1 cellular context compared by ENCODE assay signal in the genomic region with DNA sequence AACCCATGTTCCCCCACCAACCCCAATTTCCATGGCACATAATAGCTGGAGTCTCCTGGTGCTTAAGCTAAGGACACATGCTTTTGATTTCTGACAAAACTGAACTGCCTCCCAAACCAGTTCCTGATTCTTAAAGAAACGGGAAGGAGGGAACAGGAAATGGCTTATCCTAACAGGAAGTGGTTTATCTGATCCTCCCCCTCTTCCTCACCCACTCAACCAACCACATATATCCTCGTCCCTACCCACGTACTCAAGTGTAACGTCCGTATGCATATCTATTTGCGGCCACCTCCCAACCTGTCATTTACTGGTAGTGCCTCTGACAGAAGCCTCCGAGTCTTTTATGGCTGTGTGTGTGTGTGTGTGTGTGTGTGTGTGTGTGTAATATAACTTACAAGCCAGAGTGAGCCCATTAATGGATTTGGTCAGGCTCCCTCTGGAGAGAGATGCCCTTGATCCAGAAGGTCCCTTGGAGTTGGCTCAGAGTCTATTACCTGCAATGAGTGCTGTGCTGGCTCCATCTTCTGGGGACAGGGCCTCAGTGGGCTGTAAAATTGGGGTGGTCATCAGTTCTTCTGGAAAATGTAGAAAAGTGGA.
A peak's percentile ranks its signal among the peaks of the same experiment; 100 is the strongest.
TF ChIP-seq lines count a peak whose summit lies in the region.

No MANE protein-coding gene starts in this region.

TF ChIP-seq in K562, 482 proteins besides CTCF, POLR2A, EP300 and RAD21 (continued from another document and continues in another):
- peak; percentile 52 for TF ChIP-seq DEAF1 (CRISPR knock-in tag; IDR thresholded peaks at IDR 0.05)
- TF ChIP-seq TCFL5 (CRISPR knock-in tag; conservative IDR thresholded peaks at IDR 0.05): 0 out of 2 replicates have a peak, but pooled peaks have one; percentile 49
- TF ChIP-seq ZNF695 (CRISPR knock-in tag; IDR thresholded peaks at IDR 0.05): peak; percentile 67; the same call in 1 of the 2 replicates
- 0 out of 2 replicates have a peak, but pooled peaks have one; percentile 76 for TF ChIP-seq ZBTB2 (IDR thresholded peaks at IDR 0.05)
- TF ChIP-seq, protein P1, sequence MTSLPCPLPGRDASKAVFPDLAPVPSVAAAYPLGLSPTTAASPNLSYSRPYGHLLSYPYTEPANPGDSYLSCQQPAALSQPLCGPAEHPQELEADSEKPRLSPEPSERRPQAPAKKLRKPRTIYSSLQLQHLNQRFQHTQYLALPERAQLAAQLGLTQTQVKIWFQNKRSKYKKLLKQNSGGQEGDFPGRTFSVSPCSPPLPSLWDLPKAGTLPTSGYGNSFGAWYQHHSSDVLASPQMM (CRISPR knock-in tag; IDR thresholded peaks at IDR 0.05): no peak
- no peak for TF ChIP-seq RBM22 (IDR thresholded peaks at IDR 0.05; ENCODE audit: low read depth, low read length, poor library complexity, severe bottlenecking)
- peak; percentile 92 for TF ChIP-seq GABPA (tag; conservative IDR thresholded peaks at IDR 0.05; ENCODE audit: low read depth)
- no peak for TF ChIP-seq KHSRP (IDR thresholded peaks at IDR 0.05)
- TF ChIP-seq, protein P2, sequence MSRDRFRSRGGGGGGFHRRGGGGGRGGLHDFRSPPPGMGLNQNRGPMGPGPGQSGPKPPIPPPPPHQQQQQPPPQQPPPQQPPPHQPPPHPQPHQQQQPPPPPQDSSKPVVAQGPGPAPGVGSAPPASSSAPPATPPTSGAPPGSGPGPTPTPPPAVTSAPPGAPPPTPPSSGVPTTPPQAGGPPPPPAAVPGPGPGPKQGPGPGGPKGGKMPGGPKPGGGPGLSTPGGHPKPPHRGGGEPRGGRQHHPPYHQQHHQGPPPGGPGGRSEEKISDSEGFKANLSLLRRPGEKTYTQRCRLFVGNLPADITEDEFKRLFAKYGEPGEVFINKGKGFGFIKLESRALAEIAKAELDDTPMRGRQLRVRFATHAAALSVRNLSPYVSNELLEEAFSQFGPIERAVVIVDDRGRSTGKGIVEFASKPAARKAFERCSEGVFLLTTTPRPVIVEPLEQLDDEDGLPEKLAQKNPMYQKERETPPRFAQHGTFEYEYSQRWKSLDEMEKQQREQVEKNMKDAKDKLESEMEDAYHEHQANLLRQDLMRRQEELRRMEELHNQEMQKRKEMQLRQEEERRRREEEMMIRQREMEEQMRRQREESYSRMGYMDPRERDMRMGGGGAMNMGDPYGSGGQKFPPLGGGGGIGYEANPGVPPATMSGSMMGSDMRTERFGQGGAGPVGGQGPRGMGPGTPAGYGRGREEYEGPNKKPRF (IDR thresholded peaks at IDR 0.05; ENCODE audit: low read depth, low read length): no peak
- peak; percentile 79; the same call in 1 of the 2 replicates for TF ChIP-seq THRAP3 (IDR thresholded peaks at IDR 0.05; ENCODE audit: borderline replicate concordance)
- no peak for TF ChIP-seq ZNF668 (CRISPR knock-in tag; IDR thresholded peaks at IDR 0.05)
- TF ChIP-seq SMARCA4 (IDR thresholded peaks at IDR 0.05): peak; percentile 85
- peak; percentile 88 for TF ChIP-seq E2F3 (CRISPR knock-in tag; IDR thresholded peaks at IDR 0.05)
- 0 out of 2 replicates have a peak, but pooled peaks have one; percentile 50 for TF ChIP-seq ZNF586 (CRISPR knock-in tag; conservative IDR thresholded peaks at IDR 0.05)
- TF ChIP-seq, protein P3, sequence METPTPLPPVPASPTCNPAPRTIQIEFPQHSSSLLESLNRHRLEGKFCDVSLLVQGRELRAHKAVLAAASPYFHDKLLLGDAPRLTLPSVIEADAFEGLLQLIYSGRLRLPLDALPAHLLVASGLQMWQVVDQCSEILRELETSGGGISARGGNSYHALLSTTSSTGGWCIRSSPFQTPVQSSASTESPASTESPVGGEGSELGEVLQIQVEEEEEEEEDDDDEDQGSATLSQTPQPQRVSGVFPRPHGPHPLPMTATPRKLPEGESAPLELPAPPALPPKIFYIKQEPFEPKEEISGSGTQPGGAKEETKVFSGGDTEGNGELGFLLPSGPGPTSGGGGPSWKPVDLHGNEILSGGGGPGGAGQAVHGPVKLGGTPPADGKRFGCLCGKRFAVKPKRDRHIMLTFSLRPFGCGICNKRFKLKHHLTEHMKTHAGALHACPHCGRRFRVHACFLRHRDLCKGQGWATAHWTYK (CRISPR knock-in tag; IDR thresholded peaks at IDR 0.05): peak; percentile 83
- peak; percentile 85 for TF ChIP-seq LCOR (CRISPR knock-in tag; IDR thresholded peaks at IDR 0.05)
- peak; percentile 85 for TF ChIP-seq ARID1B (IDR thresholded peaks at IDR 0.05)
- 0 out of 2 replicates have a peak, but pooled peaks have one; percentile 44 for TF ChIP-seq ZNF644 (tag; IDR thresholded peaks at IDR 0.05; ENCODE audit: low read depth)
- TF ChIP-seq ETV1 (tag; conservative IDR thresholded peaks at IDR 0.05; ENCODE audit: low read depth): peak; percentile 97
- TF ChIP-seq ZNF133 (CRISPR knock-in tag; IDR thresholded peaks at IDR 0.05): 0 out of 2 replicates have a peak, but pooled peaks have one; percentile 48
- TF ChIP-seq, protein P4, sequence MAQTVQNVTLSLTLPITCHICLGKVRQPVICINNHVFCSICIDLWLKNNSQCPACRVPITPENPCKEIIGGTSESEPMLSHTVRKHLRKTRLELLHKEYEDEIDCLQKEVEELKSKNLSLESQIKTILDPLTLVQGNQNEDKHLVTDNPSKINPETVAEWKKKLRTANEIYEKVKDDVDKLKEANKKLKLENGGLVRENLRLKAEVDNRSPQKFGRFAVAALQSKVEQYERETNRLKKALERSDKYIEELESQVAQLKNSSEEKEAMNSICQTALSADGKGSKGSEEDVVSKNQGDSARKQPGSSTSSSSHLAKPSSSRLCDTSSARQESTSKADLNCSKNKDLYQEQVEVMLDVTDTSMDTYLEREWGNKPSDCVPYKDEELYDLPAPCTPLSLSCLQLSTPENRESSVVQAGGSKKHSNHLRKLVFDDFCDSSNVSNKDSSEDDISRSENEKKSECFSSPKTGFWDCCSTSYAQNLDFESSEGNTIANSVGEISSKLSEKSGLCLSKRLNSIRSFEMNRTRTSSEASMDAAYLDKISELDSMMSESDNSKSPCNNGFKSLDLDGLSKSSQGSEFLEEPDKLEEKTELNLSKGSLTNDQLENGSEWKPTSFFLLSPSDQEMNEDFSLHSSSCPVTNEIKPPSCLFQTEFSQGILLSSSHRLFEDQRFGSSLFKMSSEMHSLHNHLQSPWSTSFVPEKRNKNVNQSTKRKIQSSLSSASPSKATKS (CRISPR knock-in tag; IDR thresholded peaks at IDR 0.05): 0 out of 2 replicates have a peak, but pooled peaks have one; percentile 50
- TF ChIP-seq ZNF518B (CRISPR knock-in tag; IDR thresholded peaks at IDR 0.05): no peak
- TF ChIP-seq CBFA2T3 (IDR thresholded peaks at IDR 0.05): peak; percentile 72
- TF ChIP-seq TAF9B (IDR thresholded peaks at IDR 0.05; ENCODE audit: partially characterized antibody): peak; percentile 54
- no peak for TF ChIP-seq ZNF24 (IDR thresholded peaks at IDR 0.05)
- TF ChIP-seq NR2C1 (IDR thresholded peaks at IDR 0.05): no peak
- peak; percentile 24; the same call in 1 of the 2 replicates for TF ChIP-seq NR2C1 (tag; IDR thresholded peaks at IDR 0.05)
- peak; percentile 47 for TF ChIP-seq TBP (optimal IDR thresholded peaks at IDR 0.05; ENCODE audit: low read depth, low read length)
- TF ChIP-seq HDAC3 (IDR thresholded peaks at IDR 0.05; ENCODE audit: borderline replicate concordance, partially characterized antibody): peak; percentile 24
- TF ChIP-seq, protein P5, sequence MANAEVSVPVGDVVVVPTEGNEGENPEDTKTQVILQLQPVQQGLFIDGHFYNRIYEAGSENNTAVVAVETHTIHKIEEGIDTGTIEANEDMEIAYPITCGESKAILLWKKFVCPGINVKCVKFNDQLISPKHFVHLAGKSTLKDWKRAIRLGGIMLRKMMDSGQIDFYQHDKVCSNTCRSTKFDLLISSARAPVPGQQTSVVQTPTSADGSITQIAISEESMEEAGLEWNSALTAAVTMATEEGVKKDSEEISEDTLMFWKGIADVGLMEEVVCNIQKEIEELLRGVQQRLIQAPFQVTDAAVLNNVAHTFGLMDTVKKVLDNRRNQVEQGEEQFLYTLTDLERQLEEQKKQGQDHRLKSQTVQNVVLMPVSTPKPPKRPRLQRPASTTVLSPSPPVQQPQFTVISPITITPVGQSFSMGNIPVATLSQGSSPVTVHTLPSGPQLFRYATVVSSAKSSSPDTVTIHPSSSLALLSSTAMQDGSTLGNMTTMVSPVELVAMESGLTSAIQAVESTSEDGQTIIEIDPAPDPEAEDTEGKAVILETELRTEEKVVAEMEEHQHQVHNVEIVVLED (CRISPR knock-in tag; IDR thresholded peaks at IDR 0.05): peak; percentile 55; the same call in 1 of the 2 replicates
- no peak for TF ChIP-seq TAL1 (IDR thresholded peaks at IDR 0.05)
- TF ChIP-seq SOX6 (IDR thresholded peaks at IDR 0.05): peak; percentile 54; the same call in 1 of the 2 replicates
- TF ChIP-seq, protein P6, sequence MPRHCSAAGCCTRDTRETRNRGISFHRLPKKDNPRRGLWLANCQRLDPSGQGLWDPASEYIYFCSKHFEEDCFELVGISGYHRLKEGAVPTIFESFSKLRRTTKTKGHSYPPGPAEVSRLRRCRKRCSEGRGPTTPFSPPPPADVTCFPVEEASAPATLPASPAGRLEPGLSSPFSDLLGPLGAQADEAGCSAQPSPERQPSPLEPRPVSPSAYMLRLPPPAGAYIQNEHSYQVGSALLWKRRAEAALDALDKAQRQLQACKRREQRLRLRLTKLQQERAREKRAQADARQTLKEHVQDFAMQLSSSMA (CRISPR knock-in tag; IDR thresholded peaks at IDR 0.05): no peak
- TF ChIP-seq CTBP1 (IDR thresholded peaks at IDR 0.05; ENCODE audit: borderline replicate concordance): peak; percentile 47
- TF ChIP-seq ZNF561 (CRISPR knock-in tag; conservative IDR thresholded peaks at IDR 0.05): peak; percentile 45; the same call in 1 of the 2 replicates
- peak; percentile 94 for TF ChIP-seq RNF2 (IDR thresholded peaks at IDR 0.05)
- TF ChIP-seq, protein P7, sequence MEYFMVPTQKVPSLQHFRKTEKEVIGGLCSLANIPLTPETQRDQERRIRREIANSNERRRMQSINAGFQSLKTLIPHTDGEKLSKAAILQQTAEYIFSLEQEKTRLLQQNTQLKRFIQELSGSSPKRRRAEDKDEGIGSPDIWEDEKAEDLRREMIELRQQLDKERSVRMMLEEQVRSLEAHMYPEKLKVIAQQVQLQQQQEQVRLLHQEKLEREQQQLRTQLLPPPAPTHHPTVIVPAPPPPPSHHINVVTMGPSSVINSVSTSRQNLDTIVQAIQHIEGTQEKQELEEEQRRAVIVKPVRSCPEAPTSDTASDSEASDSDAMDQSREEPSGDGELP (CRISPR knock-in tag; IDR thresholded peaks at IDR 0.05; ENCODE audit: borderline replicate concordance): 0 out of 2 replicates have a peak, but pooled peaks have one; percentile 10
- TF ChIP-seq ETS2 (tag; IDR thresholded peaks at IDR 0.05; ENCODE audit: borderline replicate concordance, poor library complexity, severe bottlenecking): peak; percentile 46
- TF ChIP-seq KLF16 (IDR thresholded peaks at IDR 0.05): peak; percentile 65; the same call in 1 of the 2 replicates
- TF ChIP-seq NCOA1 (IDR thresholded peaks at IDR 0.05; ENCODE audit: low read depth): peak; percentile 80; the same call in 1 of the 2 replicates
- TF ChIP-seq, protein P8, sequence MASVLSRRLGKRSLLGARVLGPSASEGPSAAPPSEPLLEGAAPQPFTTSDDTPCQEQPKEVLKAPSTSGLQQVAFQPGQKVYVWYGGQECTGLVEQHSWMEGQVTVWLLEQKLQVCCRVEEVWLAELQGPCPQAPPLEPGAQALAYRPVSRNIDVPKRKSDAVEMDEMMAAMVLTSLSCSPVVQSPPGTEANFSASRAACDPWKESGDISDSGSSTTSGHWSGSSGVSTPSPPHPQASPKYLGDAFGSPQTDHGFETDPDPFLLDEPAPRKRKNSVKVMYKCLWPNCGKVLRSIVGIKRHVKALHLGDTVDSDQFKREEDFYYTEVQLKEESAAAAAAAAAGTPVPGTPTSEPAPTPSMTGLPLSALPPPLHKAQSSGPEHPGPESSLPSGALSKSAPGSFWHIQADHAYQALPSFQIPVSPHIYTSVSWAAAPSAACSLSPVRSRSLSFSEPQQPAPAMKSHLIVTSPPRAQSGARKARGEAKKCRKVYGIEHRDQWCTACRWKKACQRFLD (CRISPR knock-in tag; IDR thresholded peaks at IDR 0.05): peak; percentile 87
- no peak for TF ChIP-seq MIER1 (IDR thresholded peaks at IDR 0.05; ENCODE audit: low read depth)
- TF ChIP-seq ZNF165 (CRISPR knock-in tag; IDR thresholded peaks at IDR 0.05; ENCODE audit: borderline replicate concordance): 0 out of 2 replicates have a peak, but pooled peaks have one; percentile 51
